Comparison of ENCODE assay signal across 12 cellular contexts in genomic region chr11:65301491-65302329, GRCh38. TPM values are rescaled to one million over a fixed set of nuclear protein-coding genes. Genes with fewer than 3 reads are reported as not detected.
DNase-seq lines count a peak whose midpoint lies in the region; ATAC-seq and TF ChIP-seq lines count a peak whose summit lies in the region.
"Had no signal": no experiment of that assay in that cellular context is flagged by ENCODE, and none has a peak within 500 bp of the region (broad histone marks: within the 10 kb centered on the region; RNA-seq: fewer than 3 reads in every experiment).

No MANE protein-coding gene starts in this region.

- no peak for TF ChIP-seq RAD21 in SK-N-SH (IDR thresholded peaks at IDR 0.05; ENCODE audit: low read length)

- no peak overlapping the region for H3K4me3 ChIP-seq in SK-N-SH (ENCODE audit: low read depth in 2 of 2, low read length in 1 of 2)
- no peak overlapping the region for H3K4me3 ChIP-seq in cardiac muscle cell
- H3K4me3 ChIP-seq in osteoblast (ENCODE audit: insufficient read depth, low read length): no peak overlapping the region

- peak; percentile 72 for DNase-seq in Ammon's horn (ENCODE audit: low spot score)
- peak; percentile 51 for DNase-seq in SK-N-SH
- peak; percentile 79 to 83 for DNase-seq in cardiac muscle cell (ENCODE audit: low read depth in 1 of 2, low spot score in 1 of 2)
- DNase-seq in osteoblast (ENCODE audit: insufficient read length, low spot score, missing footprints): peak; percentile 76
- DNase-seq in activated naive CD4-positive, alpha-beta T cell (lab: John Stamatoyannopoulos, UW): no peak
- DNase-seq in NK-92 (lab: John Stamatoyannopoulos, UW; ENCODE audit: unreplicated experiment): no peak
- DNase-seq: activated CD8-positive, alpha-beta memory T cell treated with anti-CD3 and anti-CD28 coated beads, Interleukin-2, amount 50 U/mL, for 48 hours; MM.1S; naive thymus-derived CD4-positive, alpha-beta T cell had no signal

- ATAC-seq in GM21529 (IDR thresholded peaks at IDR 0.05; ENCODE audit: unreplicated experiment) (no peak), GM21515 (IDR thresholded peaks at IDR 0.05; ENCODE audit: unreplicated experiment) (no peak)
- ATAC-seq: naive thymus-derived CD4-positive, alpha-beta T cell had no signal

- H2AFZ ChIP-seq in SK-N-SH (ENCODE audit: low read depth) (no peak overlapping the region), osteoblast (ENCODE audit: low read length) (peak overlapping the region; percentile 15)

- H3K36me3 ChIP-seq in SK-N-SH (replicated peaks in 1 of 2; ENCODE audit: control insufficient read depth in 1 of 2, insufficient read depth in 2 of 2, low read length in 1 of 2) (no peaks in the 10 kb centered on the region), cardiac muscle cell (no peaks in the 10 kb centered on the region), osteoblast (ENCODE audit: insufficient read depth, low read length) (peaks cover 7% of the 10 kb centered on the region)

- H3K9me3 ChIP-seq in SK-N-SH: no peaks in the 10 kb centered on the region
- no peaks in the 10 kb centered on the region for H3K9me3 ChIP-seq in cardiac muscle cell (ENCODE audit: low read depth)
- H3K9me3 ChIP-seq in osteoblast (ENCODE audit: low read depth, low read length): no peaks in the 10 kb centered on the region

- CTCF ChIA-PET in SK-N-SH (lab: Yijun Ruan, JAX): interaction anchor here (0.7 to 6.8 kb wide), 3 partner anchors 11 to 27 kb away, joined by 3 to 63 read pairs (median 3); partner anchors contain the start of gene CDC42EP2

- no peak for TF ChIP-seq EP300 in SK-N-SH (IDR thresholded peaks at IDR 0.05; ENCODE audit: borderline replicate concordance in 1 of 2, low read depth in 1 of 2, low read length in 1 of 2)

- H3K27me3 ChIP-seq in SK-N-SH (ENCODE audit: insufficient read depth) (no peaks in the 10 kb centered on the region), cardiac muscle cell (no peaks in the 10 kb centered on the region), osteoblast (ENCODE audit: insufficient read depth, low read length) (no peaks in the 10 kb centered on the region)

- POLR2A ChIA-PET in SK-N-SH (lab: Yijun Ruan, JAX): interaction anchor here (0.8 kb wide), 1 partner anchor 9 kb away, joined by 5 read pairs; no protein-coding TSS in a partner anchor

- TF ChIP-seq CTCF in SK-N-SH (IDR thresholded peaks at IDR 0.05): no peak
- TF ChIP-seq CTCF in cardiac muscle cell (IDR thresholded peaks at IDR 0.05; ENCODE audit: low read depth, low read length): no peak
- TF ChIP-seq CTCF in osteoblast (IDR thresholded peaks at IDR 0.05; ENCODE audit: extremely low read depth, low read depth, low read length): no peak

- H3K4me2 ChIP-seq in SK-N-SH (no peak overlapping the region), osteoblast (ENCODE audit: insufficient read depth, low read length) (no peak overlapping the region)

- H3K79me2 ChIP-seq in SK-N-SH (ENCODE audit: insufficient read depth): no peaks in the 10 kb centered on the region
- H3K79me2 ChIP-seq in osteoblast (ENCODE audit: insufficient read depth, low read length): no peaks in the 10 kb centered on the region

- no peaks in the 10 kb centered on the region for H3K9me2 ChIP-seq in SK-N-SH

- peaks cover 13% of the 10 kb centered on the region for H3F3A ChIP-seq in SK-N-SH (replicated peaks; ENCODE audit: insufficient read depth)

- 88% methylated on average over 12 of the region's 12 CpGs for WGBS in SK-N-SH (ENCODE audit: low lambda C conversion rate)

- H3K9ac ChIP-seq in SK-N-SH: no peak overlapping the region

- H3K4me1 ChIP-seq in SK-N-SH (ENCODE audit: control insufficient read depth in 1 of 2, insufficient read depth in 2 of 2, low read depth in 1 of 2, low read length in 1 of 2) (peaks cover 0 to 35% of the 10 kb centered on the region in 2 experiments; a peak in 1 of 4 replicates), cardiac muscle cell (ENCODE audit: low read depth) (peaks cover 20% of the 10 kb centered on the region), osteoblast (ENCODE audit: insufficient read depth, low read length) (peaks cover 8% of the 10 kb centered on the region)

- H3K27ac ChIP-seq in SK-N-SH (ENCODE audit: low read depth in 2 of 2, low read length in 1 of 2): no peak overlapping the region; a peak in 1 of 4 replicates
- peak overlapping the region; percentile 53 for H3K27ac ChIP-seq in cardiac muscle cell
- no peak overlapping the region for H3K27ac ChIP-seq in osteoblast (ENCODE audit: low read depth, low read length)
- H3K27ac ChIP-seq: C4-2B had no signal

- no peaks in the 10 kb centered on the region for H4K20me1 ChIP-seq in SK-N-SH (ENCODE audit: insufficient read depth)
- H4K20me1 ChIP-seq in osteoblast (ENCODE audit: insufficient read depth, low read length): no peaks in the 10 kb centered on the region

TF ChIP-seq in SK-N-SH, 30 proteins besides CTCF, POLR2A, EP300 and RAD21 (continues in another document):
- TF ChIP-seq PBX3 (IDR thresholded peaks at IDR 0.05): no peak
- TF ChIP-seq RXRA (IDR thresholded peaks at IDR 0.05; ENCODE audit: borderline replicate concordance, low read depth): no peak
- no peak for TF ChIP-seq USF2 (IDR thresholded peaks at IDR 0.05; ENCODE audit: borderline replicate concordance, low read depth, low read length)
- no peak for TF ChIP-seq REST (IDR thresholded peaks at IDR 0.05; ENCODE audit: low read depth, low read length)
- TF ChIP-seq NRF1 (IDR thresholded peaks at IDR 0.05; ENCODE audit: low read depth, low read length): no peak
- no peak for TF ChIP-seq MXI1 (IDR thresholded peaks at IDR 0.05; ENCODE audit: low read depth, low read length)
- no peak for TF ChIP-seq CHD2 (IDR thresholded peaks at IDR 0.05; ENCODE audit: low read length, partially characterized antibody)
- no peak for TF ChIP-seq RFX5 (IDR thresholded peaks at IDR 0.05; ENCODE audit: low read length)
- TF ChIP-seq GABPA (IDR thresholded peaks at IDR 0.05; ENCODE audit: low read depth): no peak

RNA-seq across cellular contexts. Expression of gene CDC42EP2, which starts 13.0 kb away (rescaled TPM):
- polyA plus RNA-seq in SK-N-SH (2012; rRNA removed): 5.1 and 8.1 TPM in 2 replicates
- polyA plus RNA-seq in SK-N-SH (2012; cell fraction: cytosol; rRNA removed): 2.5 and 4.1 TPM in 2 replicates
- polyA plus RNA-seq in SK-N-SH (2012; cell fraction: nucleus; rRNA removed): 5.6 and 7.7 TPM in 2 replicates
- 1.1 and 2.1 TPM in 2 replicates for total RNA-seq in cardiac muscle cell
- polyA plus RNA-seq in cardiac muscle cell: 0.26 and 1.5 TPM in 2 replicates
- 15.0 and 15.6 TPM in 2 replicates for total RNA-seq in osteoblast
- polyA plus RNA-seq: naive thymus-derived CD4-positive, alpha-beta T cell had no signal

RNA-seq across cellular contexts. Expression of gene DPF2, which starts 31.9 kb away (rescaled TPM):
- 29.6 and 44.9 TPM in 2 replicates for polyA plus RNA-seq in SK-N-SH (2012; rRNA removed)
- polyA plus RNA-seq in SK-N-SH (2012; cell fraction: cytosol; rRNA removed): 32.6 and 36.7 TPM in 2 replicates
- polyA plus RNA-seq in SK-N-SH (2012; cell fraction: nucleus; rRNA removed): 71.8 and 81.4 TPM in 2 replicates
- 57.3 and 86.1 TPM in 2 replicates for total RNA-seq in cardiac muscle cell
- 83.9 and 130 TPM in 2 replicates for polyA plus RNA-seq in cardiac muscle cell
- total RNA-seq in osteoblast: 44.2 and 48.1 TPM in 2 replicates

RNA-seq across cellular contexts. Expression of gene POLA2, which starts 39.9 kb away (rescaled TPM):
- polyA plus RNA-seq in SK-N-SH (2012; rRNA removed) (18.4 and 19.4 TPM in 2 replicates), cardiac muscle cell (20.3 and 31.7 TPM in 2 replicates)
- polyA plus RNA-seq in SK-N-SH (2012; cell fraction: cytosol; rRNA removed): 10.1 and 12.1 TPM in 2 replicates
- 26.0 and 41.1 TPM in 2 replicates for polyA plus RNA-seq in SK-N-SH (2012; cell fraction: nucleus; rRNA removed)
- total RNA-seq in cardiac muscle cell (20.3 and 21.2 TPM in 2 replicates), osteoblast (4.3 and 6.2 TPM in 2 replicates)

RNA-seq across cellular contexts. Expression of gene TIGD3, which starts 52.8 kb away (rescaled TPM):
- polyA plus RNA-seq in SK-N-SH (2012; rRNA removed): 0.34 and 0.41 TPM in 2 replicates
- 0.19 and 0.41 TPM in 2 replicates for polyA plus RNA-seq in SK-N-SH (2012; cell fraction: cytosol; rRNA removed)
- 0.75 and 0.92 TPM in 2 replicates for polyA plus RNA-seq in SK-N-SH (2012; cell fraction: nucleus; rRNA removed)
- total RNA-seq in cardiac muscle cell: 1.7 and 2.9 TPM in 2 replicates
- 0.88 and 1.2 TPM in 2 replicates for polyA plus RNA-seq in cardiac muscle cell
- not detected in 2 replicates for total RNA-seq in osteoblast

Comparison
In these comparisons a context has a peak if more than half of its experiments do, and no peak if none do; other contexts are left out.
1. DNase-seq: peak in Ammon's horn (single experiment), SK-N-SH (single experiment), cardiac muscle cell (2 of 2) and osteoblast (single experiment); none in activated naive CD4-positive, alpha-beta T cell (0 of 4) and NK-92 (single experiment).